Comparison of ENCODE assay signal across 1 cellular context in the genomic region with DNA sequence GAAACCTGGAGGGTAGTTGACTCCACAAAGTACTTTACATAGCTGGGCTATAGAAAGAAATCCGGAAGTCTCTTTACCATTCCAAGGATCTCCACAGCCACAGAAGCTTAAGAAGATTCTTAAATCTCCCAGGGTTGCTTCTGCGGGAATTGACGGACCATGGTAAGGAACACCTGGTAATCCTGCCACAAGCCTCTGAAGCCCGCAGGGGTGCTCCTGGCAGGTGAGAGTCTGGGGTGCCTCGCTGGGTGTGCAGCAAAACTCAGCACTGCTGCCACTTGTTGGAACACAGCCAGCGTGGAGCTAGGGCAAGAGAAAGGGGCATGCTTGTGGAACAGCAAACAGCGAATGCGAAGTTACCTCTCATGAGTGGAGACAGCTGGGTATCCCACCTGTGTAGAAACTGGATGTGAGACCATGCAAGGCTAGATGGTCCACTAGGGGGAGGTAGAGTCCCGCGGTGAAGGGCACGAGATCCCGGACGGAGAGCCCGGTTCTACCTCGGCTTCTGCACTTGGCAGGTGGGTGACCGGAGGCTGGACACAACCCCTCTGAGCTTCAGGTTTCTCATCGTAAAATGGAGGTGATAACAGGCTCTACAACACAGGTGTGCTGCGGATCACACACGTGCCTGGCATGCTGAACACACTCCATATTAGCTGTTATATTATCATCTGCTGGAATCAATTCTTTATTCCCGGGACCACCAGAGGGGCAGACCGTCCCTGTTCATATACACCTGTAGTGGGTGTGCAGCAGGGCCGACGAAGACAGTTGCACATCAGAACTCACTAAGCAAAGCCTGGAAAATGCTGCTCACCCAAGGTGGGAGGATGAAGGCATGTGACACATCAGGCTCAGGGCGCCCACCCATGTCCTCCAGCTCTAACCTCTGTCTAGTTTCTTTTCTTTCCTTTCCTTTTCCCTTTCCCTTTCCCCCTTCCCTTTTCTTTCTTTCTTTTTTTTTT.
TF ChIP-seq lines count a peak whose summit lies in the region.

No MANE protein-coding gene starts in this region.

TF ChIP-seq in HEK293, 187 proteins besides CTCF, POLR2A, EP300 and RAD21 (continued from another document):
- TF ChIP-seq, protein P1, sequence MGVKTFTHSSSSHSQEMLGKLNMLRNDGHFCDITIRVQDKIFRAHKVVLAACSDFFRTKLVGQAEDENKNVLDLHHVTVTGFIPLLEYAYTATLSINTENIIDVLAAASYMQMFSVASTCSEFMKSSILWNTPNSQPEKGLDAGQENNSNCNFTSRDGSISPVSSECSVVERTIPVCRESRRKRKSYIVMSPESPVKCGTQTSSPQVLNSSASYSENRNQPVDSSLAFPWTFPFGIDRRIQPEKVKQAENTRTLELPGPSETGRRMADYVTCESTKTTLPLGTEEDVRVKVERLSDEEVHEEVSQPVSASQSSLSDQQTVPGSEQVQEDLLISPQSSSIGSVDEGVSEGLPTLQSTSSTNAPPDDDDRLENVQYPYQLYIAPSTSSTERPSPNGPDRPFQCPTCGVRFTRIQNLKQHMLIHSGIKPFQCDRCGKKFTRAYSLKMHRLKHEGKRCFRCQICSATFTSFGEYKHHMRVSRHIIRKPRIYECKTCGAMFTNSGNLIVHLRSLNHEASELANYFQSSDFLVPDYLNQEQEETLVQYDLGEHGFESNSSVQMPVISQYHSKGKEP (tag by site-specific recombination; IDR thresholded peaks at IDR 0.05), result no peak
- TF ChIP-seq ZNF596 (tag by site-specific recombination; IDR thresholded peaks at IDR 0.05), result no peak
- TF ChIP-seq ZBTB48 (tag by site-specific recombination; IDR thresholded peaks at IDR 0.05), result no peak
- no peak for TF ChIP-seq ZNF19 (tag by site-specific recombination; IDR thresholded peaks at IDR 0.05; ENCODE audit: low read depth)
- TF ChIP-seq ZNF311 (tag by site-specific recombination; IDR thresholded peaks at IDR 0.05; ENCODE audit: borderline replicate concordance), result no peak
- peak; percentile 32; the same call in 1 of the 2 replicates for TF ChIP-seq ZNF600 (tag by site-specific recombination; IDR thresholded peaks at IDR 0.05)
- TF ChIP-seq PRDM1 (tag by site-specific recombination; IDR thresholded peaks at IDR 0.05), result peak; percentile 94
- TF ChIP-seq GLI4 (tag by site-specific recombination; IDR thresholded peaks at IDR 0.05), result no peak
- no peak for TF ChIP-seq HOXC10 (CRISPR knock-in tag; IDR thresholded peaks at IDR 0.05)
- TF ChIP-seq, protein P2, sequence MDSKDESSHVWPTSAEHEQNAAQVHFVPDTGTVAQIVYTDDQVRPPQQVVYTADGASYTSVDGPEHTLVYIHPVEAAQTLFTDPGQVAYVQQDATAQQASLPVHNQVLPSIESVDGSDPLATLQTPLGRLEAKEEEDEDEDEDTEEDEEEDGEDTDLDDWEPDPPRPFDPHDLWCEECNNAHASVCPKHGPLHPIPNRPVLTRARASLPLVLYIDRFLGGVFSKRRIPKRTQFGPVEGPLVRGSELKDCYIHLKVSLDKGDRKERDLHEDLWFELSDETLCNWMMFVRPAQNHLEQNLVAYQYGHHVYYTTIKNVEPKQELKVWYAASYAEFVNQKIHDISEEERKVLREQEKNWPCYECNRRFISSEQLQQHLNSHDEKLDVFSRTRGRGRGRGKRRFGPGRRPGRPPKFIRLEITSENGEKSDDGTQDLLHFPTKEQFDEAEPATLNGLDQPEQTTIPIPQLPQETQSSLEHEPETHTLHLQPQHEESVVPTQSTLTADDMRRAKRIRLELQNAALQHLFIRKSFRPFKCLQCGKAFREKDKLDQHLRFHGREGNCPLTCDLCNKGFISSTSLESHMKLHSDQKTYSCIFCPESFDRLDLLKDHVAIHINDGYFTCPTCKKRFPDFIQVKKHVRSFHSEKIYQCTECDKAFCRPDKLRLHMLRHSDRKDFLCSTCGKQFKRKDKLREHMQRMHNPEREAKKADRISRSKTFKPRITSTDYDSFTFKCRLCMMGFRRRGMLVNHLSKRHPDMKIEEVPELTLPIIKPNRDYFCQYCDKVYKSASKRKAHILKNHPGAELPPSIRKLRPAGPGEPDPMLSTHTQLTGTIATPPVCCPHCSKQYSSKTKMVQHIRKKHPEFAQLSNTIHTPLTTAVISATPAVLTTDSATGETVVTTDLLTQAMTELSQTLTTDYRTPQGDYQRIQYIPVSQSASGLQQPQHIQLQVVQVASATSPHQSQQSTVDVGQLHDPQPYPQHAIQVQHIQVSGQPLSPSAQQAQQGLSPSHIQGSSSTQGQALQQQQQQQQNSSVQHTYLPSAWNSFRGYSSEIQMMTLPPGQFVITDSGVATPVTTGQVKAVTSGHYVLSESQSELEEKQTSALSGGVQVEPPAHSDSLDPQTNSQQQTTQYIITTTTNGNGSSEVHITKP (tag by site-specific recombination; IDR thresholded peaks at IDR 0.05), result no peak
- TF ChIP-seq, protein P3, sequence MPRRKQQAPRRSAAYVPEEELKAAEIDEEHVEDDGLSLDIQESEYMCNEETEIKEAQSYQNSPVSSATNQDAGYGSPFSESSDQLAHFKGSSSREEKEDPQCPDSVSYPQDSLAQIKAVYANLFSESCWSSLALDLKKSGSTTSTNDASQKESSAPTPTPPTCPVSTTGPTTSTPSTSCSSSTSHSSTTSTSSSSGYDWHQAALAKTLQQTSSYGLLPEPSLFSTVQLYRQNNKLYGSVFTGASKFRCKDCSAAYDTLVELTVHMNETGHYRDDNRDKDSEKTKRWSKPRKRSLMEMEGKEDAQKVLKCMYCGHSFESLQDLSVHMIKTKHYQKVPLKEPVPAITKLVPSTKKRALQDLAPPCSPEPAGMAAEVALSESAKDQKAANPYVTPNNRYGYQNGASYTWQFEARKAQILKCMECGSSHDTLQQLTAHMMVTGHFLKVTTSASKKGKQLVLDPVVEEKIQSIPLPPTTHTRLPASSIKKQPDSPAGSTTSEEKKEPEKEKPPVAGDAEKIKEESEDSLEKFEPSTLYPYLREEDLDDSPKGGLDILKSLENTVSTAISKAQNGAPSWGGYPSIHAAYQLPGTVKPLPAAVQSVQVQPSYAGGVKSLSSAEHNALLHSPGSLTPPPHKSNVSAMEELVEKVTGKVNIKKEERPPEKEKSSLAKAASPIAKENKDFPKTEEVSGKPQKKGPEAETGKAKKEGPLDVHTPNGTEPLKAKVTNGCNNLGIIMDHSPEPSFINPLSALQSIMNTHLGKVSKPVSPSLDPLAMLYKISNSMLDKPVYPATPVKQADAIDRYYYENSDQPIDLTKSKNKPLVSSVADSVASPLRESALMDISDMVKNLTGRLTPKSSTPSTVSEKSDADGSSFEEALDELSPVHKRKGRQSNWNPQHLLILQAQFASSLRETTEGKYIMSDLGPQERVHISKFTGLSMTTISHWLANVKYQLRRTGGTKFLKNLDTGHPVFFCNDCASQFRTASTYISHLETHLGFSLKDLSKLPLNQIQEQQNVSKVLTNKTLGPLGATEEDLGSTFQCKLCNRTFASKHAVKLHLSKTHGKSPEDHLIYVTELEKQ (tag by site-specific recombination; IDR thresholded peaks at IDR 0.05; ENCODE audit: borderline replicate concordance), result no peak
- peak; percentile 84 for TF ChIP-seq ZNF654 (tag by site-specific recombination; IDR thresholded peaks at IDR 0.05; ENCODE audit: low read depth)
- TF ChIP-seq, protein P4, sequence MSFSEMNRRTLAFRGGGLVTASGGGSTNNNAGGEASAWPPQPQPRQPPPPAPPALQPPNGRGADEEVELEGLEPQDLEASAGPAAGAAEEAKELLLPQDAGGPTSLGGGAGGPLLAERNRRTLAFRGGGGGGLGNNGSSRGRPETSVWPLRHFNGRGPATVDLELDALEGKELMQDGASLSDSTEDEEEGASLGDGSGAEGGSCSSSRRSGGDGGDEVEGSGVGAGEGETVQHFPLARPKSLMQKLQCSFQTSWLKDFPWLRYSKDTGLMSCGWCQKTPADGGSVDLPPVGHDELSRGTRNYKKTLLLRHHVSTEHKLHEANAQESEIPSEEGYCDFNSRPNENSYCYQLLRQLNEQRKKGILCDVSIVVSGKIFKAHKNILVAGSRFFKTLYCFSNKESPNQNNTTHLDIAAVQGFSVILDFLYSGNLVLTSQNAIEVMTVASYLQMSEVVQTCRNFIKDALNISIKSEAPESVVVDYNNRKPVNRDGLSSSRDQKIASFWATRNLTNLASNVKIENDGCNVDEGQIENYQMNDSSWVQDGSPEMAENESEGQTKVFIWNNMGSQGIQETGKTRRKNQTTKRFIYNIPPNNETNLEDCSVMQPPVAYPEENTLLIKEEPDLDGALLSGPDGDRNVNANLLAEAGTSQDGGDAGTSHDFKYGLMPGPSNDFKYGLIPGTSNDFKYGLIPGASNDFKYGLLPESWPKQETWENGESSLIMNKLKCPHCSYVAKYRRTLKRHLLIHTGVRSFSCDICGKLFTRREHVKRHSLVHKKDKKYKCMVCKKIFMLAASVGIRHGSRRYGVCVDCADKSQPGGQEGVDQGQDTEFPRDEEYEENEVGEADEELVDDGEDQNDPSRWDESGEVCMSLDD (tag by site-specific recombination; IDR thresholded peaks at IDR 0.05), result no peak
- peak; percentile 68; the same call in 1 of the 2 replicates for TF ChIP-seq ZNF2 (tag by site-specific recombination; IDR thresholded peaks at IDR 0.05)
- TF ChIP-seq, protein P5, sequence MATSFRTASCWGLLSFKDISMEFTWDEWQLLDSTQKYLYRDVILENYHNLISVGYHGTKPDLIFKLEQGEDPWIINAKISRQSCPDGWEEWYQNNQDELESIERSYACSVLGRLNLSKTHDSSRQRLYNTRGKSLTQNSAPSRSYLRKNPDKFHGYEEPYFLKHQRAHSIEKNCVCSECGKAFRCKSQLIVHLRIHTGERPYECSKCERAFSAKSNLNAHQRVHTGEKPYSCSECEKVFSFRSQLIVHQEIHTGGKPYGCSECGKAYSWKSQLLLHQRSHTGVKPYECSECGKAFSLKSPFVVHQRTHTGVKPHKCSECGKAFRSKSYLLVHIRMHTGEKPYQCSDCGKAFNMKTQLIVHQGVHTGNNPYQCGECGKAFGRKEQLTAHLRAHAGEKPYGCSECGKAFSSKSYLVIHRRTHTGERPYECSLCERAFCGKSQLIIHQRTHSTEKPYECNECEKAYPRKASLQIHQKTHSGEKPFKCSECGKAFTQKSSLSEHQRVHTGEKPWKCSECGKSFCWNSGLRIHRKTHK (tag by site-specific recombination; IDR thresholded peaks at IDR 0.05), result no peak
- TF ChIP-seq ZNF624 (tag by site-specific recombination; IDR thresholded peaks at IDR 0.05), result no peak
- TF ChIP-seq ZNF157 (tag by site-specific recombination; IDR thresholded peaks at IDR 0.05), result no peak
- TF ChIP-seq ZNF302 (tag by site-specific recombination; IDR thresholded peaks at IDR 0.05; ENCODE audit: low read depth), result no peak
- TF ChIP-seq SCRT2 (tag by site-specific recombination; IDR thresholded peaks at IDR 0.05), result peak; percentile 53; the same call in 1 of the 2 replicates
- peak; percentile 46; the same call in 1 of the 2 replicates for TF ChIP-seq ZSCAN30 (tag by site-specific recombination; IDR thresholded peaks at IDR 0.05)
- no peak for TF ChIP-seq ZNF23 (tag by site-specific recombination; IDR thresholded peaks at IDR 0.05; ENCODE audit: borderline replicate concordance)
- no peak for TF ChIP-seq ZNF473 (tag by site-specific recombination; IDR thresholded peaks at IDR 0.05)
- TF ChIP-seq ZEB2 (tag by site-specific recombination; IDR thresholded peaks at IDR 0.05), result peak; percentile 77
- no peak for TF ChIP-seq ZNF175 (tag by site-specific recombination; IDR thresholded peaks at IDR 0.05)
- TF ChIP-seq, protein P6, sequence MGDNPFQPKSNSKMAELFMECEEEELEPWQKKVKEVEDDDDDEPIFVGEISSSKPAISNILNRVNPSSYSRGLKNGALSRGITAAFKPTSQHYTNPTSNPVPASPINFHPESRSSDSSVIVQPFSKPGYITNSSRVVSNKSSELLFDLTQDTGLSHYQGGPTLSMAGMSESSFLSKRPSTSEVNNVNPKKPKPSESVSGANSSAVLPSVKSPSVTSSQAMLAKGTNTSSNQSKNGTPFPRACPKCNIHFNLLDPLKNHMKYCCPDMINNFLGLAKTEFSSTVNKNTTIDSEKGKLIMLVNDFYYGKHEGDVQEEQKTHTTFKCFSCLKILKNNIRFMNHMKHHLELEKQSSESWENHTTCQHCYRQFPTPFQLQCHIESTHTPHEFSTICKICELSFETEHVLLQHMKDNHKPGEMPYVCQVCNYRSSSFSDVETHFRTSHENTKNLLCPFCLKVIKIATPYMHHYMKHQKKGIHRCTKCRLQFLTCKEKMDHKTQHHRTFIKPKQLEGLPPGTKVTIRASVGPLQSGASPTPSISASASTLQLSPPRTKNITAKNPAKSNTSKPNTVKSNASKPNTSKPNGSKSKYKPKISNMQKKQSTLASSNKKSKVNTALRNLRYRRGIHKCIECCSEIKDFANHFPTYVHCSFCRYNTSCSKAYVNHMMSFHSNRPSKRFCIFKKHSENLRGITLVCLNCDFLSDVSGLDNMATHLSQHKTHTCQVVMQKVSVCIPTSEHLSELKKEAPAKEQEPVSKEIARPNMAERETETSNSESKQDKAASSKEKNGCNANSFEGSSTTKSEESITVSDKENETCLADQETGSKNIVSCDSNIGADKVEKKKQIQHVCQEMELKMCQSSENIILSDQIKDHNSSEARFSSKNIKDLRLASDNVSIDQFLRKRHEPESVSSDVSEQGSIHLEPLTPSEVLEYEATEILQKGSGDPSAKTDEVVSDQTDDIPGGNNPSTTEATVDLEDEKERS (tag by site-specific recombination; IDR thresholded peaks at IDR 0.05), result no peak
- TF ChIP-seq ZNF555 (tag by site-specific recombination; conservative IDR thresholded peaks at IDR 0.05), result no peak
- TF ChIP-seq, protein P7, sequence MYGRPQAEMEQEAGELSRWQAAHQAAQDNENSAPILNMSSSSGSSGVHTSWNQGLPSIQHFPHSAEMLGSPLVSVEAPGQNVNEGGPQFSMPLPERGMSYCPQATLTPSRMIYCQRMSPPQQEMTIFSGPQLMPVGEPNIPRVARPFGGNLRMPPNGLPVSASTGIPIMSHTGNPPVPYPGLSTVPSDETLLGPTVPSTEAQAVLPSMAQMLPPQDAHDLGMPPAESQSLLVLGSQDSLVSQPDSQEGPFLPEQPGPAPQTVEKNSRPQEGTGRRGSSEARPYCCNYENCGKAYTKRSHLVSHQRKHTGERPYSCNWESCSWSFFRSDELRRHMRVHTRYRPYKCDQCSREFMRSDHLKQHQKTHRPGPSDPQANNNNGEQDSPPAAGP (tag by site-specific recombination; IDR thresholded peaks at IDR 0.05), result peak; percentile 42; the same call in 1 of the 2 replicates
